18 cellular contexts compared by ENCODE assay signal in the genomic region with DNA sequence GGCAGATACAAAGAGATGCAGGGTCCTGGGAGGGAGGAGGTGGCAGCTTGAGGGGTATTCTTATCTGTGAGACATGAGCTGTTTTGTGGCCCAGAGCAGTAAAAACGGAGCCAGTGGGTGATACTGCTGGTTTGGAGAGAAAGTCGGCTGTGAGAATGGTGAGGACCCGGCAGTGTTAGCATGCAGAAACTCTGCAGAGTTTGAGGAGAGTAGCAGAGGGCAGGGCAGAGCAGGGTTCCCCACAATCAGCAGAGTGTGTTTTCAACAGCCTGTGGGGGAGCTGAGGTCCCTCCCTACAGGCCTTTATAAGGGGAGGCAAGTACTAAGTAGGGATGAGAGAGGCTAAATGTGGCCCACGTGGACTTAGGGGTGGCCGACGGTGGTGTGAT. TPM values are rescaled to one million over a fixed set of nuclear protein-coding genes. Genes with fewer than 3 reads are reported as not detected.
DNase-seq lines count a peak whose midpoint lies in the region; ATAC-seq and TF ChIP-seq lines count a peak whose summit lies in the region.
"Had no signal": no experiment of that assay in that cellular context is flagged by ENCODE, and none has a peak within 500 bp of the region (broad histone marks: within the 10 kb centered on the region; RNA-seq: fewer than 3 reads in every experiment).

No MANE protein-coding gene starts in this region.

- WGBS in spleen, 5 donors = 85 to 89% (median 87%) methylated on average over 6 of the region's 6 CpGs

- peak overlapping the region in 7 of 8 donors; percentile 45 to 78 (median 69) for H3K27ac ChIP-seq in spleen
- H3K27ac ChIP-seq: KMS-11, SJSA1 had no signal

- peaks cover 15 to 74% (median 55%) of the 10 kb centered on the region in 6 donors for H3K4me1 ChIP-seq in spleen
- H3K4me1 ChIP-seq: SJSA1 had no signal

- TF ChIP-seq CTCF in spleen (IDR thresholded peaks at IDR 0.05 in 8 of 11, conservative IDR thresholded peaks at IDR 0.05 in 3 of 11) = no peak

- peak; percentile 54 for ATAC-seq in activated CD8-positive, alpha-beta memory T cell treated with anti-CD3 and anti-CD28 coated beads, Interleukin-2, amount 10 ng/mL, durations not matched to agents 7 days and 5 days
- ATAC-seq in T-helper 17 cell = no peak
- ATAC-seq in effector memory CD8-positive, alpha-beta T cell (replicated peaks) = peak; percentile 58

- CTCF ChIA-PET in activated CD8-positive, alpha-beta memory T cell treated with anti-CD3 and anti-CD28 coated beads, Interleukin-2, amount 10 ng/mL, durations not matched to agents 7 days and 5 days (lab: Charles Lee) = interaction anchor here (0.7 to 3.5 kb wide), 14 partner anchors 10 to 181 kb away, joined by 3 to 17 read pairs (median 4); partner anchors contain the start of genes DUSP23 and FCRL6

- H3K9me3 ChIP-seq in T-helper 17 cell (ENCODE audit: control insufficient read depth, low read length, poor library complexity, severe bottlenecking) (no peaks in the 10 kb centered on the region), spleen (no peaks in the 10 kb centered on the region)
- H3K9me3 ChIP-seq: heart right ventricle, SJSA1, transverse colon had no signal

- intact Hi-C loops in spleen (cut with DNase I; ENCODE audit: low total_unique reads) = no loop called here

- H3K4me1 Mint-ChIP-seq in activated CD8-positive, alpha-beta memory T cell treated with anti-CD3 and anti-CD28 coated beads, Interleukin-2, amount 10 ng/mL, durations not matched to agents 7 days and 5 days = peaks cover 50% of the 10 kb centered on the region
- peaks cover 46% of the 10 kb centered on the region for H3K4me1 Mint-ChIP-seq in T-helper 17 cell
- peaks cover 83 to 89% of the 10 kb centered on the region in 2 donors for H3K4me1 Mint-ChIP-seq in effector memory CD8-positive, alpha-beta T cell (ENCODE audit: low read depth in 2 of 2)

- peaks cover 51% of the 10 kb centered on the region for H3K27me3 Mint-ChIP-seq in activated CD8-positive, alpha-beta memory T cell treated with anti-CD3 and anti-CD28 coated beads, Interleukin-2, amount 10 ng/mL, durations not matched to agents 7 days and 5 days
- H3K27me3 Mint-ChIP-seq in T-helper 17 cell = peaks cover 12% of the 10 kb centered on the region
- no peaks in the 10 kb centered on the region for H3K27me3 Mint-ChIP-seq in effector memory CD8-positive, alpha-beta T cell

- no peaks in the 10 kb centered on the region for H3K27me3 ChIP-seq in spleen (replicated peaks in 1 of 7)
- H3K27me3 ChIP-seq: SJSA1, transverse colon had no signal

- in situ Hi-C loops in G401 (cut with HindIII; ENCODE audit: low sequenced_read_pairs) = no loop called here

- no peak for TF ChIP-seq POLR2A in spleen (IDR thresholded peaks at IDR 0.05)

- no peaks in the 10 kb centered on the region for H3K36me3 ChIP-seq in spleen
- H3K36me3 ChIP-seq: SJSA1, transverse colon had no signal

- H3K4me3 Mint-ChIP-seq in activated CD8-positive, alpha-beta memory T cell treated with anti-CD3 and anti-CD28 coated beads, Interleukin-2, amount 10 ng/mL, durations not matched to agents 7 days and 5 days = peak overlapping the region; percentile 25
- peak overlapping the region; percentile 57 for H3K4me3 Mint-ChIP-seq in T-helper 17 cell
- peak overlapping the region; percentile 75 to 83 for H3K4me3 Mint-ChIP-seq in effector memory CD8-positive, alpha-beta T cell
- H3K4me3 Mint-ChIP-seq: memory B cell, nephron progenitor cell had no signal

- peak overlapping the region in 6 of 8 donors; percentile 14 to 56 (median 24) for H3K4me3 ChIP-seq in spleen
- H3K4me3 ChIP-seq: SJSA1 had no signal

- peak; percentile 61 for DNase-seq in activated CD8-positive, alpha-beta memory T cell treated with anti-CD3 and anti-CD28 coated beads, Interleukin-2, amount 10 ng/mL, durations not matched to agents 7 days and 5 days
- no peak for DNase-seq in activated CD8-positive, alpha-beta memory T cell treated with anti-CD3 and anti-CD28 coated beads, Interleukin-2, amount 50 U/mL, for 4 hours
- DNase-seq in T-helper 17 cell (no peak), spleen (no peak), DMS153 (lab: John Stamatoyannopoulos, UW) (no peak), NCI-H524 treated with DMSO at 0.1 percent for 48 hours (lab: John Stamatoyannopoulos, UW) (no peak), G401 (ENCODE audit: low spot score) (no peak)
- DNase-seq in effector memory CD8-positive, alpha-beta T cell = peak; percentile 14 to 23 (median 15)
- DNase-seq: cerebellar nuclear complex, NCI-H526 treated with DMSO at 0.1 percent for 48 hours, nephron progenitor cell had no signal

- H3K27ac Mint-ChIP-seq in activated CD8-positive, alpha-beta memory T cell treated with anti-CD3 and anti-CD28 coated beads, Interleukin-2, amount 10 ng/mL, durations not matched to agents 7 days and 5 days = peak overlapping the region; percentile 83
- peak overlapping the region; percentile 65 for H3K27ac Mint-ChIP-seq in T-helper 17 cell
- peak overlapping the region; percentile 52 to 96 for H3K27ac Mint-ChIP-seq in effector memory CD8-positive, alpha-beta T cell
- H3K27ac Mint-ChIP-seq: memory B cell, nephron progenitor cell had no signal

- H3K9me3 Mint-ChIP-seq in activated CD8-positive, alpha-beta memory T cell treated with anti-CD3 and anti-CD28 coated beads, Interleukin-2, amount 10 ng/mL, durations not matched to agents 7 days and 5 days (ENCODE audit: low read depth) = peaks cover 2% of the 10 kb centered on the region
- peaks cover 0 to 5% of the 10 kb centered on the region in 2 donors for H3K9me3 Mint-ChIP-seq in effector memory CD8-positive, alpha-beta T cell
- H3K9me3 Mint-ChIP-seq: memory B cell, nephron progenitor cell had no signal

- H3K36me3 Mint-ChIP-seq in activated CD8-positive, alpha-beta memory T cell treated with anti-CD3 and anti-CD28 coated beads, Interleukin-2, amount 10 ng/mL, durations not matched to agents 7 days and 5 days = peaks cover 17% of the 10 kb centered on the region
- H3K36me3 Mint-ChIP-seq in T-helper 17 cell (ENCODE audit: low read depth) = no peaks in the 10 kb centered on the region
- peaks cover 32% of the 10 kb centered on the region for H3K36me3 Mint-ChIP-seq in effector memory CD8-positive, alpha-beta T cell (ENCODE audit: insufficient read depth)
- H3K36me3 Mint-ChIP-seq: memory B cell had no signal

RNA-seq across cellular contexts. Expression of gene SLAMF8, which starts 0.4 kb away (rescaled TPM):
- 1 to 10 TPM in 1 of 2 experiments, under 1 TPM in 1; 0.70 to 1.5 TPM for total RNA-seq in activated CD8-positive, alpha-beta memory T cell treated with anti-CD3 and anti-CD28 coated beads, Interleukin-2, amount 10 ng/mL, durations not matched to agents 7 days and 5 days
- total RNA-seq in T-helper 17 cell = under 1 TPM in 1 of 2 donors, not detected in 1; 0.44 TPM
- total RNA-seq in spleen = 10 to 100 TPM; 13.0 to 40.0 (median 25.2) TPM
- 10 to 100 TPM; 12.9 to 18.7 (median 16.1) TPM for polyA plus RNA-seq in spleen
- not detected in 2 replicates for total RNA-seq in G401 (2014; rRNA removed; shearing (Covaris generic))
- total RNA-seq: HT-29, pulmonary artery endothelial cell, SJSA1 had no signal

RNA-seq across cellular contexts. Expression of gene FCRL6, which starts 24.9 kb away (rescaled TPM):
- under 1 TPM; 0.23 to 0.61 TPM for total RNA-seq in activated CD8-positive, alpha-beta memory T cell treated with anti-CD3 and anti-CD28 coated beads, Interleukin-2, amount 10 ng/mL, durations not matched to agents 7 days and 5 days
- under 1 TPM; 0.27 to 0.81 TPM for total RNA-seq in T-helper 17 cell
- total RNA-seq in spleen = 10 to 100 TPM in 5 of 7 donors, 1 to 10 TPM in 2; 7.5 to 24.4 (median 17.8) TPM
- 1 to 10 TPM in 2 of 3 donors, under 1 TPM in 1; 0.52 to 2.0 (median 1.0) TPM for polyA plus RNA-seq in spleen
- total RNA-seq in G401 (2014; rRNA removed; shearing (Covaris generic)) = not detected in 2 replicates
- total RNA-seq: HT-29, SJSA1 had no signal

RNA-seq across cellular contexts. Expression of gene VSIG8, which starts 35.4 kb away (rescaled TPM):
- total RNA-seq in activated CD8-positive, alpha-beta memory T cell treated with anti-CD3 and anti-CD28 coated beads, Interleukin-2, amount 10 ng/mL, durations not matched to agents 7 days and 5 days = not detected
- total RNA-seq in T-helper 17 cell (not detected), spleen (under 1 TPM in 1 of 7 donors, not detected in 6; 0.33 TPM)
- polyA plus RNA-seq in spleen = under 1 TPM; 0.03 to 0.43 (median 0.13) TPM
- total RNA-seq in G401 (2014; rRNA removed; shearing (Covaris generic)) = not detected in 2 replicates
- total RNA-seq: heart right ventricle, pulmonary artery endothelial cell, SJSA1, transverse colon had no signal

RNA-seq across cellular contexts. Expression of gene DUSP23, which starts 46.3 kb away (rescaled TPM):
- total RNA-seq in activated CD8-positive, alpha-beta memory T cell treated with anti-CD3 and anti-CD28 coated beads, Interleukin-2, amount 10 ng/mL, durations not matched to agents 7 days and 5 days = 10 to 100 TPM; 23.0 to 26.5 TPM
- 10 to 100 TPM in 1 of 2 donors, 1 to 10 TPM in 1; 7.9 to 12.0 TPM for total RNA-seq in T-helper 17 cell
- total RNA-seq in spleen = 10 to 100 TPM; 23.1 to 76.3 (median 30.7) TPM
- 10 to 100 TPM; 45.0 to 69.5 (median 58.3) TPM for polyA plus RNA-seq in spleen
- 35.0 and 59.7 TPM in 2 replicates for total RNA-seq in G401 (2014; rRNA removed; shearing (Covaris generic))

Comparison
In these comparisons a context has a peak if more than half of its experiments do, and no peak if none do; other contexts are left out.
1. DNase-seq: peak in activated CD8-positive, alpha-beta memory T cell treated with anti-CD3 and anti-CD28 coated beads, Interleukin-2, amount 10 ng/mL, durations not matched to agents 7 days and 5 days (single experiment) and effector memory CD8-positive, alpha-beta T cell (3 of 3); none in activated CD8-positive, alpha-beta memory T cell treated with anti-CD3 and anti-CD28 coated beads, Interleukin-2, amount 50 U/mL, for 4 hours (single experiment), T-helper 17 cell (0 of 3), spleen (single experiment), DMS153 (single experiment), NCI-H524 treated with DMSO at 0.1 percent for 48 hours (single experiment) and G401 (single experiment).
2. H3K4me3 Mint-ChIP-seq: peak in every context shown above with its lines; median percentile 79 in effector memory CD8-positive, alpha-beta T cell; 57 in T-helper 17 cell; 25 in activated CD8-positive, alpha-beta memory T cell treated with anti-CD3 and anti-CD28 coated beads, Interleukin-2, amount 10 ng/mL, durations not matched to agents 7 days and 5 days.
3. RNA of gene SLAMF8, which starts 0.4 kb away (total RNA-seq): 13.0 to 40.0 TPM in spleen; 0.70 to 1.5 TPM in activated CD8-positive, alpha-beta memory T cell treated with anti-CD3 and anti-CD28 coated beads, Interleukin-2, amount 10 ng/mL, durations not matched to agents 7 days and 5 days, 0.44 TPM in T-helper 17 cell and not detected in G401; every median in the first group is over 4 times any median in the second.
4. Peak in every context shown above with its lines, with median percentiles within 50 percentile points of each other: H3K27ac Mint-ChIP-seq.